In genomic region chr7:151340794-151341356, GRCh38 we compare ENCODE assay signal across 8 cellular contexts. TPM values are rescaled to one million over a fixed set of nuclear protein-coding genes. Genes with fewer than 3 reads are reported as not detected.
DNase-seq lines count a peak whose midpoint lies in the region; ATAC-seq and TF ChIP-seq lines count a peak whose summit lies in the region.

No MANE protein-coding gene starts in this region.

- peaks cover 0 to 13% (median 6%) of the 10 kb centered on the region in 3 donors for H3K36me3 Mint-ChIP-seq in naive thymus-derived CD8-positive, alpha-beta T cell

- H3K27ac Mint-ChIP-seq in naive thymus-derived CD8-positive, alpha-beta T cell = peak overlapping the region; percentile 67 to 96 (median 92)

- H3K4me3 Mint-ChIP-seq in naive thymus-derived CD8-positive, alpha-beta T cell = peak overlapping the region; percentile 69 to 93 (median 87)

- H3K27ac ChIP-seq in Karpas-422 (ENCODE audit: low read length) (no peak overlapping the region), dorsolateral prefrontal cortex (peak overlapping the region in 52 of 59 donors; percentile 29 to 92 (median 73))

- H3K36me3 ChIP-seq in Karpas-422 (ENCODE audit: insufficient read depth, low read length) = peaks cover 12% of the 10 kb centered on the region; the same call in 1 of the 2 replicates

- H3K27me3 Mint-ChIP-seq in naive thymus-derived CD8-positive, alpha-beta T cell = no peaks in the 10 kb centered on the region

- H3K9me2 ChIP-seq in Karpas-422 (replicated peaks; ENCODE audit: insufficient read depth, low read length) = no peaks in the 10 kb centered on the region

- intact Hi-C loops in dorsolateral prefrontal cortex (cut with DNase I) (loop anchor here in 1 of 2 donors (5.0 kb wide), 1 partner anchor 109 kb away; the partner anchor contains the start of gene CHPF2), left colon (cut with DNase I, micrococcal nuclease) (no loop called here)

- peaks cover 0 to 9% (median 2%) of the 10 kb centered on the region in 9 donors for H3K9me3 Mint-ChIP-seq in naive thymus-derived CD8-positive, alpha-beta T cell

- peaks cover 23% of the 10 kb centered on the region for H3K79me2 ChIP-seq in Karpas-422 (ENCODE audit: low read length)

- no peaks in the 10 kb centered on the region for H4K20me1 ChIP-seq in Karpas-422 (ENCODE audit: insufficient read depth, low read depth, low read length)

- ATAC-seq in naive thymus-derived CD8-positive, alpha-beta T cell = no peak
- ATAC-seq in left colon (no peak), HG02884 (IDR thresholded peaks at IDR 0.05; ENCODE audit: unreplicated experiment) (no peak), GM19324 (IDR thresholded peaks at IDR 0.05; ENCODE audit: low FRiP score, unreplicated experiment) (no peak)

- peak overlapping the region; percentile 35 for H3K4me3 ChIP-seq in AG09309 (ENCODE audit: control insufficient read depth, low read depth, low read length)
- H3K4me3 ChIP-seq in Karpas-422 (ENCODE audit: low read length) = no peak overlapping the region
- peak overlapping the region; percentile 62 to 99 (median 89) for H3K4me3 ChIP-seq in dorsolateral prefrontal cortex

- TF ChIP-seq CTCF in AG09309 (IDR thresholded peaks at IDR 0.05; ENCODE audit: control insufficient read depth, insufficient read depth, low read depth, low read length, missing control alignments) (no peak), dorsolateral prefrontal cortex (IDR thresholded peaks at IDR 0.05 in 54 of 56, conservative IDR thresholded peaks at IDR 0.05 in 2 of 56; ENCODE audit: low read depth in 1 of 56, partially characterized antibody in 56 of 56) (no peak)

- peaks cover 29% of the 10 kb centered on the region for H3K4me1 ChIP-seq in Karpas-422 (ENCODE audit: low read length)

- H3K27me3 ChIP-seq in Karpas-422 (ENCODE audit: low read length) (no peaks in the 10 kb centered on the region), dorsolateral prefrontal cortex (no peaks in the 10 kb centered on the region)

- no peak overlapping the region for H3K9ac ChIP-seq in Karpas-422 (ENCODE audit: low read length)

- no peak for DNase-seq in AG09309 (ENCODE audit: low read depth)
- DNase-seq in Karpas-422 = no peak
- peak in 1 of 10 donors; percentile 5 for DNase-seq in dorsolateral prefrontal cortex
- no peak for DNase-seq in naive thymus-derived CD8-positive, alpha-beta T cell
- no peak for DNase-seq in left colon
- DNase-seq in NCI-H69 (lab: John Stamatoyannopoulos, UW) = no peak

- H3K4me2 ChIP-seq in Karpas-422 (ENCODE audit: low read depth, low read length, poor library complexity, severe bottlenecking) = peak overlapping the region; percentile 1

- POLR2A ChIA-PET in naive thymus-derived CD8-positive, alpha-beta T cell (lab: Charles Lee) = interaction anchor here (0.6 to 2.9 kb wide), 14 partner anchors 8 to 1806 kb away, joined by 3 to 23 read pairs (median 3); partner anchors contain the start of genes ABCF2, PRKAG2 and RHEB

- H3K4me1 Mint-ChIP-seq in naive thymus-derived CD8-positive, alpha-beta T cell = peaks cover 13 to 35% (median 31%) of the 10 kb centered on the region in 4 donors

- no peak overlapping the region for H2AFZ ChIP-seq in Karpas-422 (ENCODE audit: low read length)

- no peaks in the 10 kb centered on the region for H3K9me3 ChIP-seq in Karpas-422 (ENCODE audit: low read length)

RNA-seq across cellular contexts. Expression of gene NUB1, which starts 0.7 kb away (rescaled TPM):
- 40.0 and 53.0 TPM in 2 replicates for total RNA-seq in Karpas-422 (2014; rRNA removed; shearing (Covaris generic); ENCODE audit: low replicate concordance)
- total RNA-seq in dorsolateral prefrontal cortex (10 to 100 TPM; 34.9 to 62.3 (median 46.5) TPM), left colon (10 to 100 TPM; 50.7 to 53.3 TPM)
- 100 to 1,000 TPM in 1 of 2 experiments, 10 to 100 TPM in 1; 95.8 to 109 TPM for total RNA-seq in naive thymus-derived CD8-positive, alpha-beta T cell
- 10 to 100 TPM; 66.1 to 70.7 (median 68.8) TPM for polyA plus RNA-seq in naive thymus-derived CD8-positive, alpha-beta T cell
